Comparison of ENCODE assay signal across 8 cellular contexts in the genomic region with DNA sequence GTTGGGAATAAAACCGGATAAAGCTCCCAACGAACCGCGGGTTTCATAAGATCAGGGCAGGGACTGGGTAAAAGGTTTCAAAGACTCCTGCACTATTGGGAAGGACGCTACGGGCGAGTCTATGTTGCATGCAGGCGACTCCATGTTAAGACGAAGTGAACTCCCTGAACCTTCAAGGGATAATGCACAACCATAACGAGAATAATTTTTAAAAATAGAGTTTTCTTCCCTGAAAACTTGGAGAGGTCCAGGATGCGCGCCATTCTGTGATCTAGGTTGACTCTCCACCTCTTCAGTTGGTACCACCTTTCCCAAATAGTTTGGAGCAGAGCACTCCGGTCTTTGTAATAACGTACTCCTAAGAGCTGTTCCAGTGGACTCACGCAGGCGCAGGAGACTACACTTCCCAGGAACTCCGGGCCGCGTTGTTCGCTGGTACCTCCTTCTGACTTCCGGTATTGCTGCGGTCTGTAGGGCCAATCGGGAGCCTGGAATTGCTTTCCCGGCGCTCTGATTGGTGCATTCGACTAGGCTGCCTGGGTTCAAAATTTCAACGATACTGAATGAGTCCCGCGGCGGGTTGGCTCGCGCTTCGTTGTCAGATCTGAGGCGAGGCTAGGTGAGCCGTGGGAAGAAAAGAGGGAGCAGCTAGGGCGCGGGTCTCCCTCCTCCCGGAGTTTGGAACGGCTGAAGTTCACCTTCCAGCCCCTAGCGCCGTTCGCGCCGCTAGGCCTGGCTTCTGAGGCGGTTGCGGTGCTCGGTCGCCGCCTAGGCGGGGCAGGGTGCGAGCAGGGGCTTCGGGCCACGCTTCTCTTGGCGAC. TPM values are rescaled to one million over a fixed set of nuclear protein-coding genes. Genes with fewer than 3 reads are reported as not detected.
DNase-seq lines count a peak whose midpoint lies in the region; ATAC-seq and TF ChIP-seq lines count a peak whose summit lies in the region.

A gene with protein sequence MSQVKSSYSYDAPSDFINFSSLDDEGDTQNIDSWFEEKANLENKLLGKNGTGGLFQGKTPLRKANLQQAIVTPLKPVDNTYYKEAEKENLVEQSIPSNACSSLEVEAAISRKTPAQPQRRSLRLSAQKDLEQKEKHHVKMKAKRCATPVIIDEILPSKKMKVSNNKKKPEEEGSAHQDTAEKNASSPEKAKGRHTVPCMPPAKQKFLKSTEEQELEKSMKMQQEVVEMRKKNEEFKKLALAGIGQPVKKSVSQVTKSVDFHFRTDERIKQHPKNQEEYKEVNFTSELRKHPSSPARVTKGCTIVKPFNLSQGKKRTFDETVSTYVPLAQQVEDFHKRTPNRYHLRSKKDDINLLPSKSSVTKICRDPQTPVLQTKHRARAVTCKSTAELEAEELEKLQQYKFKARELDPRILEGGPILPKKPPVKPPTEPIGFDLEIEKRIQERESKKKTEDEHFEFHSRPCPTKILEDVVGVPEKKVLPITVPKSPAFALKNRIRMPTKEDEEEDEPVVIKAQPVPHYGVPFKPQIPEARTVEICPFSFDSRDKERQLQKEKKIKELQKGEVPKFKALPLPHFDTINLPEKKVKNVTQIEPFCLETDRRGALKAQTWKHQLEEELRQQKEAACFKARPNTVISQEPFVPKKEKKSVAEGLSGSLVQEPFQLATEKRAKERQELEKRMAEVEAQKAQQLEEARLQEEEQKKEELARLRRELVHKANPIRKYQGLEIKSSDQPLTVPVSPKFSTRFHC (plus strand): TSS at position 562 of the 821 bp plus-strand sequence. CDS start 18,187 bp downstream, outside the sequence.

- H3K9me1 ChIP-seq in IMR-90 (ENCODE audit: insufficient read depth, low read length): no peaks in the 10 kb centered on the region

- no peaks in the 10 kb centered on the region for H3K9me2 ChIP-seq in OCI-LY7 (ENCODE audit: insufficient read depth, low read length)

- H4K91ac ChIP-seq in IMR-90 (ENCODE audit: insufficient read depth, low read depth, low read length): peak within 1 kb of the TSS; percentile 93

- H3K14ac ChIP-seq in IMR-90 (replicated peaks; ENCODE audit: low read depth, low read length): peak within 1 kb of the TSS; percentile 96

- H4K5ac ChIP-seq in IMR-90 (ENCODE audit: low read depth, low read length): peak within 1 kb of the TSS; percentile 78

- no peaks in the 10 kb centered on the region for H3K27me3 ChIP-seq in IMR-90 (ENCODE audit: control insufficient read depth, insufficient read depth, low read length)

- no peaks in the 10 kb centered on the region for H4K20me1 ChIP-seq in IMR-90 (ENCODE audit: insufficient read depth, low read length)
- peaks cover 11% of the 10 kb centered on the region; the same call in 1 of the 2 replicates for H4K20me1 ChIP-seq in OCI-LY7 (ENCODE audit: insufficient read depth, low read length)

- peak within 1 kb of the TSS; percentile 91 for H3K23ac ChIP-seq in IMR-90 (ENCODE audit: low read depth, low read length)

- H3K27ac ChIP-seq in IMR-90 (ENCODE audit: insufficient read depth, low read length) (peak within 1 kb of the TSS; percentile 75), OCI-LY7 (ENCODE audit: low read depth, low read length, poor library complexity, severe bottlenecking) (peak within 1 kb of the TSS; percentile 65), epithelial cell of prostate (peak within 1 kb of the TSS; percentile 56)

- TF ChIP-seq CTCF in IMR-90 (conservative IDR thresholded peaks at IDR 0.05; ENCODE audit: low read depth, low read length) (0 out of 2 replicates have a peak, but pooled peaks have one; percentile 17), OCI-LY7 (conservative IDR thresholded peaks at IDR 0.05; ENCODE audit: low read length) (peak; percentile 48), mucosa of descending colon (IDR thresholded peaks at IDR 0.05) (no peak)

- WGBS in IMR-90 (ENCODE audit: extremely low coverage in 2 of 2, insufficient read length in 1 of 2), 2 experiments: 0% methylated on average over 9 of the region's 54 CpGs; no CpG with 5 or more reads in 1 of the 2 experiments

- DNase-seq in DMS53 (lab: John Stamatoyannopoulos, UW) (peak; percentile 98), IMR-90 (peak; percentile 96), OCI-LY7 (ENCODE audit: low spot score) (peak; percentile 96), activated T-cell treated with anti-CD3 and anti-CD28 coated beads for 1 hour (ENCODE audit: low read depth) (peak; percentile 62), epithelial cell of prostate (ENCODE audit: low read depth, low spot score) (peak; percentile 79), mucosa of descending colon (peak; percentile 92 to 96 (median 95))
- peak; percentile 63 to 72 for DNase-seq in stimulated activated CD8-positive, alpha-beta memory T cell treated with anti-CD3 and anti-CD28 coated beads, Interleukin-4, amount 100 ng/mL, for 4 hours (ENCODE audit: low read depth in 2 of 2, low spot score in 1 of 2)

- BruUV-seq in IMR-90 (replicated peaks; lab: Mats Ljungman, UMichigan) (no TSS peak), OCI-LY7 (replicated peaks; lab: Mats Ljungman, UMichigan) (TSS peak; percentile 97)

- no peaks in the 10 kb centered on the region for H3K36me3 ChIP-seq in IMR-90 (ENCODE audit: control insufficient read depth, insufficient read depth, low read length)
- H3K36me3 ChIP-seq in OCI-LY7 (ENCODE audit: insufficient read depth, low read length): peaks cover 36% of the 10 kb centered on the region
- H3K36me3 ChIP-seq in mucosa of descending colon (ENCODE audit: low read depth): no peaks in the 10 kb centered on the region

- H3K4ac ChIP-seq in IMR-90 (ENCODE audit: low read depth, low read length): peak within 1 kb of the TSS; percentile 89

- H2BK5ac ChIP-seq in IMR-90 (ENCODE audit: low read depth, low read length, poor library complexity, severe bottlenecking): peak within 1 kb of the TSS; percentile 87

- H4K8ac ChIP-seq in IMR-90 (ENCODE audit: low read depth in 2 of 2, low read length in 2 of 2): peak within 1 kb of the TSS; percentile 96 to 99

- H3K79me1 ChIP-seq in IMR-90 (ENCODE audit: low read depth in 1 of 2, low read length in 2 of 2): peaks cover 7 to 15% of the 10 kb centered on the region in 2 experiments; a peak in 3 of 4 replicates

- no peak for TF ChIP-seq RAD21 in IMR-90 (IDR thresholded peaks at IDR 0.05; ENCODE audit: low read length)

- H3K18ac ChIP-seq in IMR-90 (ENCODE audit: low read depth, low read length): peak within 1 kb of the TSS; percentile 79

- H3K4me3 ChIP-seq in IMR-90 (ENCODE audit: insufficient read depth, low read depth, low read length) (peak within 1 kb of the TSS; percentile 71), OCI-LY7 (ENCODE audit: low read depth, low read length, poor library complexity, severe bottlenecking) (peak within 1 kb of the TSS; percentile 77), mucosa of descending colon (peak within 1 kb of the TSS; percentile 74)

- 0 out of 2 replicates have a peak within 1 kb of the TSS, but pooled peaks have one; percentile 16 for H2BK20ac ChIP-seq in IMR-90 (ENCODE audit: low read depth, low read length)

- H2BK15ac ChIP-seq in IMR-90 (ENCODE audit: low read depth, low read length): peak within 1 kb of the TSS; percentile 61; the same call in 1 of the 3 replicates

- peaks cover 46% of the 10 kb centered on the region for H3K79me2 ChIP-seq in OCI-LY7 (ENCODE audit: insufficient read depth, low read depth, low read length)

- H3K9ac ChIP-seq in IMR-90 (ENCODE audit: low read depth, low read length): peak within 1 kb of the TSS; percentile 85

- intact Hi-C loops in IMR-90 (cut with micrococcal nuclease): no loop called here
- intact Hi-C loops in OCI-LY7 (cut with micrococcal nuclease; ENCODE audit: unreplicated experiment): no loop called here
- intact Hi-C loops in mucosa of descending colon (cut with DNase I, micrococcal nuclease): no loop called here

- ATAC-seq in GM21529 (IDR thresholded peaks at IDR 0.05; ENCODE audit: unreplicated experiment) (peak; percentile 96), IMR-90 (ENCODE audit: low read depth) (peak; percentile 99), mucosa of descending colon (peak; percentile 99)

- H3K9me3 ChIP-seq in IMR-90 (ENCODE audit: control insufficient read depth, insufficient read depth, low read length) (no peaks in the 10 kb centered on the region), OCI-LY7 (ENCODE audit: low read length) (no peaks in the 10 kb centered on the region), mucosa of descending colon (no peaks in the 10 kb centered on the region)

- H2AK5ac ChIP-seq in IMR-90 (ENCODE audit: low read depth, low read length): peak within 1 kb of the TSS; percentile 20

- peaks cover 3% of the 10 kb centered on the region; the same call in 1 of the 2 replicates for H3K4me1 ChIP-seq in IMR-90 (ENCODE audit: control insufficient read depth, insufficient read depth, low read length)
- H3K4me1 ChIP-seq in OCI-LY7 (ENCODE audit: insufficient read depth, low read length, poor library complexity, severe bottlenecking): peaks cover 24% of the 10 kb centered on the region
- H3K4me1 ChIP-seq in mucosa of descending colon (ENCODE audit: low read depth): peaks cover 4% of the 10 kb centered on the region

- H3K4me2 ChIP-seq in IMR-90 (ENCODE audit: low read depth, low read length): peak within 1 kb of the TSS; percentile 96
- H3K4me2 ChIP-seq in OCI-LY7 (ENCODE audit: low read length): peak within 1 kb of the TSS; percentile 88

- H3K56ac ChIP-seq in IMR-90 (ENCODE audit: extremely low read depth, insufficient read depth, low read length): peak within 1 kb of the TSS; percentile 97

- peak; percentile 73 for TF ChIP-seq POLR2A in IMR-90 (IDR thresholded peaks at IDR 0.05; ENCODE audit: low read depth, low read length)

- peak within 1 kb of the TSS; percentile 96 for H2AK9ac ChIP-seq in IMR-90 (replicated peaks; ENCODE audit: low read depth, low read length, poor library complexity)

- dilution Hi-C loops in IMR-90 (cut with HindIII; ENCODE audit: low sequenced_read_pairs, unreplicated experiment): no loop called here

- CTCF ChIA-PET in IMR-90 (lab: Yijun Ruan, JAX) (interaction anchor here (0.9 kb wide), 1 partner anchor 9 kb away, joined by 4 read pairs; no protein-coding TSS in a partner anchor), OCI-LY7 (lab: Charles Lee; ENCODE audit: unreplicated experiment) (interaction anchor here (2.0 kb wide), 1 partner anchor 16 kb away, joined by 6 read pairs; no protein-coding TSS in a partner anchor)

- in situ Hi-C loops in IMR-90 (cut with MboI; ENCODE audit: low sequenced_read_pairs): no loop called here

- H2AFZ ChIP-seq in IMR-90 (replicated peaks; ENCODE audit: low read length, poor library complexity): peak within 1 kb of the TSS; percentile 96
- peak within 1 kb of the TSS; percentile 97 for H2AFZ ChIP-seq in OCI-LY7 (ENCODE audit: low read length)

- POLR2A ChIA-PET in IMR-90 (lab: Charles Lee; ENCODE audit: unreplicated experiment) (no interaction called here), OCI-LY7 (lab: Charles Lee) (interaction anchor here (0.6 to 1.2 kb wide), 5 partner anchors 17 to 97 kb away, joined by 3 to 5 read pairs (median 4); partner anchors contain the start of gene BCL2L1)

- H2BK120ac ChIP-seq in IMR-90 (ENCODE audit: low read depth, low read length): peak within 1 kb of the TSS; percentile 69

RNA-seq across cellular contexts. Expression of the gene that starts here (rescaled TPM):
- 72.2 and 82.2 TPM in 2 replicates for total RNA-seq in IMR-90 (2012; rRNA removed)
- polyA plus RNA-seq in IMR-90 (2012; rRNA removed): 27.6 and 28.5 TPM in 2 replicates
- 4.8 and 19.2 TPM in 2 replicates for polyA plus RNA-seq in IMR-90 (2012; cell fraction: cytosol; rRNA removed)
- 3.2 and 12.0 TPM in 2 replicates for polyA plus RNA-seq in IMR-90 (2012; cell fraction: nucleus; rRNA removed; ENCODE audit: low replicate concordance)
- 121 and 134 TPM in 2 replicates for total RNA-seq in OCI-LY7 (2014; rRNA removed; shearing (Covaris generic))
- total RNA-seq in OCI-LY7 (2022): 173 and 183 TPM in 2 replicates
- 10 to 100 TPM in 1 of 3 donors, 1 to 10 TPM in 2; 3.0 to 26.6 (median 8.8) TPM for total RNA-seq in mucosa of descending colon

Comparison
In these comparisons a context has a peak if more than half of its experiments do, and no peak if none do; other contexts are left out.
1. Peak in every context shown above with its lines: DNase-seq, ATAC-seq, H3K4me3 ChIP-seq and H3K27ac ChIP-seq.